Comparison of ENCODE assay signal across 17 cellular contexts in the genomic region with DNA sequence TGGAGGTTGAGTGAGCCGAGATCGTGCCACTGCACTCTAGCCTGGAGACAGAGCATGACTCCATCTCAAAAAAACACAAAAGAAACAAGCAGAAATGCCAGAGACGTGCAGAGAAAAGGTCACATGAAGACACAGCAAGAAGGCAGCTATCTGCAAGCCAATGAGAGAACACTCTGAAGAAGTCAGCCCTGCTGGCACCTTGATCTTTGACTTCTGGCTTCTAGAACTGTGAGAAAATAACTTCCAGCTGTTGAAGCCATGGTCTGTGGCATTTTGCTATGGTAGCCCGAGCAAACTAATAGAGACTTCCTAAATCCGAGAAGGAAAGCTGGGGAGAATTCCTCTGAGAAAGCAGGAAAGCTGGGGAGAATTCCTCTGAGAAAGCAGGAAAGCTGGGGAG. TPM values are rescaled to one million over a fixed set of nuclear protein-coding genes. Genes with fewer than 3 reads are reported as not detected.
"Had no signal": no experiment of that assay in that cellular context is flagged by ENCODE, and none has a peak within 500 bp of the region (broad histone marks: within the 10 kb centered on the region; RNA-seq: fewer than 3 reads in every experiment).

No MANE protein-coding gene starts in this region.

RNA-seq across cellular contexts. Expression of gene SPDYE5, which starts 42.2 kb away (rescaled TPM):
- total RNA-seq: activated naive CD4-positive, alpha-beta T cell treated with anti-CD3 and anti-CD28 coated beads for 36 hours; activated naive CD4-positive, alpha-beta T cell treated with anti-CD3 and anti-CD28 coated beads, Interleukin-2, amount 50 U/mL, for 72 hours; activated naive CD8-positive, alpha-beta T cell treated with anti-CD3 and anti-CD28 coated beads for 36 hours; activated T-cell treated with anti-CD3 and anti-CD28 coated beads, Interleukin-2, amount 50 U/mL, for 4 hours; activated T-cell treated with anti-CD3 and anti-CD28 coated beads, Interleukin-2, amount 50 U/mL, for 72 hours; activated T-helper 1 cell treated with anti-CD3 and anti-CD28 coated beads, Interleukin-12 subunit alpha, Interleukin-12 subunit beta, Interleukin-2, Interleukin-4 antibody, amounts not matched to agents 30 ng/mL and 10 ng/mL and 1 ng/mL, durations not matched to agents 14 hours and 24 hours and 36 hours; activated T-helper 2 cell treated with anti-CD3 and anti-CD28 coated beads, Interferon-gamma antibody, Interleukin-2, Interleukin-4, amounts not matched to agents 10 μg/mL and 5 μg/mL and 100 μg/mL, durations not matched to agents 14 hours and 24 hours and 36 hours; adrenal gland; aorta; ascending aorta; astrocyte; body of pancreas; breast epithelium; bronchial epithelial cell; cardiac septum; cerebellum; chondrocyte had no signal
- polyA plus RNA-seq: aorta had no signal
